8 cellular contexts compared by ENCODE assay signal in genomic region chr1:81305997-81306452, GRCh38.
DNase-seq lines count a peak whose midpoint lies in the region; ATAC-seq and TF ChIP-seq lines count a peak whose summit lies in the region.

No MANE protein-coding gene starts in this region.

- H3K4me3 Mint-ChIP-seq in naive thymus-derived CD4-positive, alpha-beta T cell, result no peak overlapping the region
- H3K4me3 Mint-ChIP-seq in activated CD8-positive, alpha-beta T cell treated with anti-CD3 and anti-CD28 coated beads, Interleukin-2, amount 10 ng/mL, durations not matched to agents 7 days and 5 days, result no peak overlapping the region
- no peak overlapping the region for H3K4me3 Mint-ChIP-seq in activated CD8-positive, alpha-beta T cell treated with anti-CD3 and anti-CD28 coated beads for 36 hours

- H3K14ac ChIP-seq in IMR-90 (replicated peaks; ENCODE audit: low read depth, low read length), result peak overlapping the region; percentile 77

- peak; percentile 34 for TF ChIP-seq CTCF in IMR-90 (conservative IDR thresholded peaks at IDR 0.05; ENCODE audit: low read depth, low read length)
- TF ChIP-seq CTCF in PC-3 (conservative IDR thresholded peaks at IDR 0.05; ENCODE audit: low read depth, low read length), result peak; percentile 48; the same call in 1 of the 2 replicates
- TF ChIP-seq CTCF in esophagus squamous epithelium (IDR thresholded peaks at IDR 0.05), result peak in 5 of 6 experiments; percentile 20 to 48 (median 32)
- no peak for TF ChIP-seq CTCF in activated CD8-positive, alpha-beta T cell treated with anti-CD3 and anti-CD28 coated beads for 36 hours (IDR thresholded peaks at IDR 0.05)

- no peak overlapping the region for H2BK15ac ChIP-seq in IMR-90 (ENCODE audit: low read depth, low read length)

- intact Hi-C loops in IMR-90 (cut with micrococcal nuclease) (loop anchor here (1.0 kb wide), 1 partner anchor 494 kb away; the partner anchor contains the start of gene ADGRL2), PC-3 (cut with micrococcal nuclease) (loop anchor here (5.0 to 10.0 kb wide), 4 partner anchors 239 to 499 kb away; partner anchors contain the start of gene ADGRL2), esophagus squamous epithelium (cut with DNase I) (no loop called here)
- intact Hi-C loops in naive thymus-derived CD4-positive, alpha-beta T cell (cut with micrococcal nuclease), result no loop called here
- intact Hi-C loops in activated CD8-positive, alpha-beta T cell treated with anti-CD3 and anti-CD28 coated beads for 36 hours (cut with micrococcal nuclease), result no loop called here

- DNase-seq in IMR-90 (peak; percentile 54), PC-3 (peak; percentile 38), esophagus squamous epithelium (lab: John Stamatoyannopoulos, UW) (no peak)
- DNase-seq in naive thymus-derived CD4-positive, alpha-beta T cell, result no peak
- DNase-seq in activated CD8-positive, alpha-beta T cell treated with anti-CD3 and anti-CD28 coated beads, Interleukin-2, amount 10 ng/mL, durations not matched to agents 7 days and 5 days, result no peak
- no peak for DNase-seq in activated CD8-positive, alpha-beta T cell treated with anti-CD3 and anti-CD28 coated beads for 36 hours

- H3K27ac Mint-ChIP-seq in naive thymus-derived CD4-positive, alpha-beta T cell, result no peak overlapping the region
- H3K27ac Mint-ChIP-seq in activated CD8-positive, alpha-beta T cell treated with anti-CD3 and anti-CD28 coated beads, Interleukin-2, amount 10 ng/mL, durations not matched to agents 7 days and 5 days, result no peak overlapping the region
- no peak overlapping the region for H3K27ac Mint-ChIP-seq in activated CD8-positive, alpha-beta T cell treated with anti-CD3 and anti-CD28 coated beads for 36 hours

- H3K27ac ChIP-seq in IMR-90 (ENCODE audit: insufficient read depth, low read length) (no peak overlapping the region), PC-3 (ENCODE audit: low read length) (no peak overlapping the region), esophagus squamous epithelium (no peak overlapping the region)
- H3K27ac ChIP-seq in naive thymus-derived CD4-positive, alpha-beta T cell (ENCODE audit: low read depth, low read length), result no peak overlapping the region

- no peak overlapping the region for H2AK9ac ChIP-seq in IMR-90 (replicated peaks; ENCODE audit: low read depth, low read length, poor library complexity)

- peak; percentile 58 for ATAC-seq in GM18499 (IDR thresholded peaks at IDR 0.05; ENCODE audit: insufficient read depth, unreplicated experiment)
- peak; percentile 95 for ATAC-seq in IMR-90 (ENCODE audit: low read depth)
- ATAC-seq in PC-3, result peak; percentile 87
- peak; percentile 38 for ATAC-seq in naive thymus-derived CD4-positive, alpha-beta T cell
- no peak for ATAC-seq in activated CD8-positive, alpha-beta T cell treated with anti-CD3 and anti-CD28 coated beads, Interleukin-2, amount 10 ng/mL, durations not matched to agents 7 days and 5 days
- no peak for ATAC-seq in HG02970 (IDR thresholded peaks at IDR 0.05; ENCODE audit: low FRiP score, unreplicated experiment)
- ATAC-seq in activated CD8-positive, alpha-beta T cell treated with anti-CD3 and anti-CD28 coated beads for 36 hours, result no peak

- 0% methylated on average over 1 of the region's 7 CpGs; no CpG with 5 or more reads in 1 of the 2 experiments for WGBS in IMR-90 (ENCODE audit: extremely low coverage in 2 of 2, insufficient read length in 1 of 2), 2 experiments
- WGBS in esophagus squamous epithelium, 2 donors, result 2 to 7% methylated on average over 7 of the region's 7 CpGs

- H2AFZ ChIP-seq in IMR-90 (replicated peaks; ENCODE audit: low read length, poor library complexity) (peak overlapping the region; percentile 69), PC-3 (ENCODE audit: low read length) (peak overlapping the region; percentile 67)

- H3K4me3 ChIP-seq in IMR-90 (ENCODE audit: insufficient read depth, low read depth, low read length), result peak overlapping the region; percentile 80
- H3K4me3 ChIP-seq in PC-3 (ENCODE audit: low read length), result peak overlapping the region; percentile 62
- peak overlapping the region; percentile 23 to 66 (median 52) for H3K4me3 ChIP-seq in esophagus squamous epithelium
- H3K4me3 ChIP-seq in naive thymus-derived CD4-positive, alpha-beta T cell (ENCODE audit: low read length), result no peak overlapping the region

- no peaks in the 10 kb centered on the region for H3K79me2 ChIP-seq in PC-3 (ENCODE audit: low read length)

- peaks cover 0 to 11% (median 8%) of the 10 kb centered on the region in 5 donors for H3K27me3 Mint-ChIP-seq in naive thymus-derived CD4-positive, alpha-beta T cell
- H3K27me3 Mint-ChIP-seq in activated CD8-positive, alpha-beta T cell treated with anti-CD3 and anti-CD28 coated beads, Interleukin-2, amount 10 ng/mL, durations not matched to agents 7 days and 5 days (ENCODE audit: low read depth), result no peaks in the 10 kb centered on the region
- no peaks in the 10 kb centered on the region for H3K27me3 Mint-ChIP-seq in activated CD8-positive, alpha-beta T cell treated with anti-CD3 and anti-CD28 coated beads for 36 hours

- peak overlapping the region; percentile 78 for H2BK120ac ChIP-seq in IMR-90 (ENCODE audit: low read depth, low read length)

- no peaks in the 10 kb centered on the region for H3K79me1 ChIP-seq in IMR-90 (ENCODE audit: low read depth in 1 of 2, low read length in 2 of 2)

- H4K91ac ChIP-seq in IMR-90 (ENCODE audit: insufficient read depth, low read depth, low read length), result peak overlapping the region; percentile 62; the same call in 1 of the 2 replicates

- BruUV-seq in IMR-90 (replicated peaks; lab: Mats Ljungman, UMichigan) (no TSS peak), PC-3 (replicated peaks; lab: Mats Ljungman, UMichigan) (no TSS peak)

- H3K9me2 ChIP-seq in PC-3 (replicated peaks; ENCODE audit: low read length), result no peaks in the 10 kb centered on the region

- TF ChIP-seq POLR2A in IMR-90 (IDR thresholded peaks at IDR 0.05; ENCODE audit: low read depth, low read length), result no peak
- no peak for TF ChIP-seq POLR2A in esophagus squamous epithelium (IDR thresholded peaks at IDR 0.05)

- no peaks in the 10 kb centered on the region for H3K4me1 ChIP-seq in IMR-90 (ENCODE audit: control insufficient read depth, insufficient read depth, low read length)
- H3K4me1 ChIP-seq in PC-3 (ENCODE audit: insufficient read depth, low read length), result peaks cover 6% of the 10 kb centered on the region; the same call in 1 of the 2 replicates
- H3K4me1 ChIP-seq in esophagus squamous epithelium, result peaks cover 0 to 13% (median 0%) of the 10 kb centered on the region in 3 donors
- no peaks in the 10 kb centered on the region for H3K4me1 ChIP-seq in naive thymus-derived CD4-positive, alpha-beta T cell (ENCODE audit: control insufficient read depth in 2 of 2, insufficient read depth in 2 of 2, low read length in 2 of 2)

- no peaks in the 10 kb centered on the region for H3K27me3 ChIP-seq in IMR-90 (ENCODE audit: control insufficient read depth, insufficient read depth, low read length)
- H3K27me3 ChIP-seq in PC-3 (ENCODE audit: low read length), result peaks cover 29% of the 10 kb centered on the region
- H3K27me3 ChIP-seq in esophagus squamous epithelium, result no peaks in the 10 kb centered on the region
- no peaks in the 10 kb centered on the region for H3K27me3 ChIP-seq in naive thymus-derived CD4-positive, alpha-beta T cell (ENCODE audit: control insufficient read depth in 2 of 2, insufficient read depth in 2 of 2, low read length in 2 of 2)

- no peak overlapping the region; a peak in 1 of 4 replicates for H4K8ac ChIP-seq in IMR-90 (ENCODE audit: low read depth in 2 of 2, low read length in 2 of 2)

- no peaks in the 10 kb centered on the region for H3F3A ChIP-seq in PC-3 (ENCODE audit: low read length, unreplicated experiment)

- no peaks in the 10 kb centered on the region for H3K36me3 ChIP-seq in IMR-90 (ENCODE audit: control insufficient read depth, insufficient read depth, low read length)
- no peaks in the 10 kb centered on the region for H3K36me3 ChIP-seq in PC-3 (ENCODE audit: low read depth, low read length)
- H3K36me3 ChIP-seq in esophagus squamous epithelium, result no peaks in the 10 kb centered on the region
- H3K36me3 ChIP-seq in naive thymus-derived CD4-positive, alpha-beta T cell (ENCODE audit: control insufficient read depth in 2 of 3, insufficient read depth in 3 of 3, low read length in 3 of 3), result no peaks in the 10 kb centered on the region

- CTCF ChIA-PET in IMR-90 (lab: Yijun Ruan, JAX), result interaction anchor here (0.6 to 0.9 kb wide), 5 partner anchors 10 to 772 kb away, joined by 3 to 8 read pairs (median 4); no protein-coding TSS in a partner anchor
- CTCF ChIA-PET in PC-3 (lab: Charles Lee), result interaction anchor here (0.7 kb wide), 1 partner anchor 108 kb away, joined by 3 read pairs; no protein-coding TSS in a partner anchor
- CTCF ChIA-PET in naive thymus-derived CD4-positive, alpha-beta T cell (lab: Charles Lee), result no interaction called here
- CTCF ChIA-PET in activated CD8-positive, alpha-beta T cell treated with anti-CD3 and anti-CD28 coated beads, Interleukin-2, amount 10 ng/mL, durations not matched to agents 7 days and 5 days (lab: Charles Lee), result no interaction called here
- CTCF ChIA-PET in activated CD8-positive, alpha-beta T cell treated with anti-CD3 and anti-CD28 coated beads for 36 hours (lab: Charles Lee), result no interaction called here

- POLR2A ChIA-PET in IMR-90 (lab: Charles Lee; ENCODE audit: unreplicated experiment), result no interaction called here
- POLR2A ChIA-PET in PC-3 (lab: Charles Lee; ENCODE audit: unreplicated experiment), result no interaction called here
- POLR2A ChIA-PET in naive thymus-derived CD4-positive, alpha-beta T cell (lab: Charles Lee), result interaction anchor here (0.6 kb wide), 1 partner anchor 1052 kb away, joined by 3 read pairs; no protein-coding TSS in a partner anchor
- POLR2A ChIA-PET in activated CD8-positive, alpha-beta T cell treated with anti-CD3 and anti-CD28 coated beads, Interleukin-2, amount 10 ng/mL, durations not matched to agents 7 days and 5 days (lab: Charles Lee), result no interaction called here
- POLR2A ChIA-PET in activated CD8-positive, alpha-beta T cell treated with anti-CD3 and anti-CD28 coated beads for 36 hours (lab: Charles Lee), result no interaction called here

- in situ Hi-C loops in IMR-90 (cut with MboI; ENCODE audit: low sequenced_read_pairs), result no loop called here

- peak; percentile 43 for TF ChIP-seq RAD21 in IMR-90 (IDR thresholded peaks at IDR 0.05; ENCODE audit: low read length)

- no peaks in the 10 kb centered on the region for H3K36me3 Mint-ChIP-seq in naive thymus-derived CD4-positive, alpha-beta T cell
- H3K36me3 Mint-ChIP-seq in activated CD8-positive, alpha-beta T cell treated with anti-CD3 and anti-CD28 coated beads, Interleukin-2, amount 10 ng/mL, durations not matched to agents 7 days and 5 days (ENCODE audit: low read depth), result no peaks in the 10 kb centered on the region
- H3K36me3 Mint-ChIP-seq in activated CD8-positive, alpha-beta T cell treated with anti-CD3 and anti-CD28 coated beads for 36 hours (ENCODE audit: low read depth), result no peaks in the 10 kb centered on the region

- no peaks in the 10 kb centered on the region for H3K4me1 Mint-ChIP-seq in naive thymus-derived CD4-positive, alpha-beta T cell
- no peaks in the 10 kb centered on the region for H3K4me1 Mint-ChIP-seq in activated CD8-positive, alpha-beta T cell treated with anti-CD3 and anti-CD28 coated beads, Interleukin-2, amount 10 ng/mL, durations not matched to agents 7 days and 5 days (ENCODE audit: low read depth)
- H3K4me1 Mint-ChIP-seq in activated CD8-positive, alpha-beta T cell treated with anti-CD3 and anti-CD28 coated beads for 36 hours (ENCODE audit: low read depth), result no peaks in the 10 kb centered on the region

- no peak overlapping the region for H2AK5ac ChIP-seq in IMR-90 (ENCODE audit: low read depth, low read length)

- H3K9me3 ChIP-seq in IMR-90 (ENCODE audit: control insufficient read depth, insufficient read depth, low read length) (no peaks in the 10 kb centered on the region), PC-3 (ENCODE audit: low read length) (no peaks in the 10 kb centered on the region), esophagus squamous epithelium (no peaks in the 10 kb centered on the region)
- H3K9me3 ChIP-seq in naive thymus-derived CD4-positive, alpha-beta T cell (ENCODE audit: control insufficient read depth in 2 of 3, low read length in 3 of 3), result no peaks in the 10 kb centered on the region

- dilution Hi-C loops in IMR-90 (cut with HindIII; ENCODE audit: low sequenced_read_pairs, unreplicated experiment), result no loop called here

- H4K20me1 ChIP-seq in IMR-90 (ENCODE audit: insufficient read depth, low read length), result no peaks in the 10 kb centered on the region
- no peaks in the 10 kb centered on the region for H4K20me1 ChIP-seq in PC-3 (ENCODE audit: low read length)

- H2BK5ac ChIP-seq in IMR-90 (ENCODE audit: low read depth, low read length, poor library complexity, severe bottlenecking), result no peak overlapping the region

- H3K9me1 ChIP-seq in IMR-90 (ENCODE audit: insufficient read depth, low read length), result no peaks in the 10 kb centered on the region

- no peak overlapping the region; the same call in 1 of the 2 replicates for H3K23ac ChIP-seq in IMR-90 (ENCODE audit: low read depth, low read length)

- H3K9ac ChIP-seq in IMR-90 (ENCODE audit: low read depth, low read length) (peak overlapping the region; percentile 53), PC-3 (ENCODE audit: low read length) (no peak overlapping the region)

- no peak overlapping the region for H3K56ac ChIP-seq in IMR-90 (ENCODE audit: extremely low read depth, insufficient read depth, low read length)

- no peak overlapping the region for H4K5ac ChIP-seq in IMR-90 (ENCODE audit: low read depth, low read length)

- peak overlapping the region; percentile 48; the same call in 1 of the 2 replicates for H3K18ac ChIP-seq in IMR-90 (ENCODE audit: low read depth, low read length)

- peak overlapping the region; percentile 20; the same call in 1 of the 2 replicates for H2BK20ac ChIP-seq in IMR-90 (ENCODE audit: low read depth, low read length)

- H3K4me2 ChIP-seq in IMR-90 (ENCODE audit: low read depth, low read length) (peak overlapping the region; percentile 94), PC-3 (ENCODE audit: low read length) (peak overlapping the region; percentile 78)

- peaks cover 0 to 7% (median 0%) of the 10 kb centered on the region in 11 donors for H3K9me3 Mint-ChIP-seq in naive thymus-derived CD4-positive, alpha-beta T cell
- no peaks in the 10 kb centered on the region for H3K9me3 Mint-ChIP-seq in activated CD8-positive, alpha-beta T cell treated with anti-CD3 and anti-CD28 coated beads, Interleukin-2, amount 10 ng/mL, durations not matched to agents 7 days and 5 days (ENCODE audit: insufficient read depth)
- H3K9me3 Mint-ChIP-seq in activated CD8-positive, alpha-beta T cell treated with anti-CD3 and anti-CD28 coated beads for 36 hours, result peaks cover 3% of the 10 kb centered on the region

- H3K4ac ChIP-seq in IMR-90 (ENCODE audit: low read depth, low read length), result no peak overlapping the region; the same call in 1 of the 2 replicates

Comparison
In these comparisons a context has a peak if more than half of its experiments do, and no peak if none do; other contexts are left out.
1. ATAC-seq: peak in GM18499 (single experiment), IMR-90 (single experiment), PC-3 (single experiment) and naive thymus-derived CD4-positive, alpha-beta T cell (single experiment); none in activated CD8-positive, alpha-beta T cell treated with anti-CD3 and anti-CD28 coated beads, Interleukin-2, amount 10 ng/mL, durations not matched to agents 7 days and 5 days (single experiment), HG02970 (single experiment) and activated CD8-positive, alpha-beta T cell treated with anti-CD3 and anti-CD28 coated beads for 36 hours (single experiment).
2. DNase-seq: peak in IMR-90 (single experiment) and PC-3 (single experiment); none in esophagus squamous epithelium (single experiment), naive thymus-derived CD4-positive, alpha-beta T cell (0 of 9), activated CD8-positive, alpha-beta T cell treated with anti-CD3 and anti-CD28 coated beads, Interleukin-2, amount 10 ng/mL, durations not matched to agents 7 days and 5 days (single experiment) and activated CD8-positive, alpha-beta T cell treated with anti-CD3 and anti-CD28 coated beads for 36 hours (single experiment).
3. CTCF ChIA-PET loops: an anchor here in IMR-90 (0.6 to 0.9 kb wide) and PC-3 (0.7 kb wide); none called in naive thymus-derived CD4-positive, alpha-beta T cell, activated CD8-positive, alpha-beta T cell treated with anti-CD3 and anti-CD28 coated beads, Interleukin-2, amount 10 ng/mL, durations not matched to agents 7 days and 5 days and activated CD8-positive, alpha-beta T cell treated with anti-CD3 and anti-CD28 coated beads for 36 hours.
4. intact Hi-C loops: an anchor here in IMR-90 (1.0 kb wide) and PC-3 (5.0 to 10.0 kb wide); none called in esophagus squamous epithelium, naive thymus-derived CD4-positive, alpha-beta T cell and activated CD8-positive, alpha-beta T cell treated with anti-CD3 and anti-CD28 coated beads for 36 hours.